In genomic region chr4:13840573-13841185, GRCh38 we compare ENCODE assay signal across 14 cellular contexts.
DNase-seq lines count a peak whose midpoint lies in the region; ATAC-seq, FAIRE-seq and TF ChIP-seq lines count a peak whose summit lies in the region.
"Had no signal": no experiment of that assay in that cellular context is flagged by ENCODE, and none has a peak within 500 bp of the region (broad histone marks: within the 10 kb centered on the region; RNA-seq: fewer than 3 reads in every experiment).

No MANE protein-coding gene starts in this region.

- FAIRE-seq in small intestine (lab: Jason Lieb, UNC), result no peak

- TF ChIP-seq POLR2A in Peyer's patch (IDR thresholded peaks at IDR 0.05), result no peak
- TF ChIP-seq POLR2A in esophagus muscularis mucosa (IDR thresholded peaks at IDR 0.05; ENCODE audit: low read depth), result no peak

- H3K27me3 ChIP-seq in Peyer's patch (no peaks in the 10 kb centered on the region), esophagus muscularis mucosa (no peaks in the 10 kb centered on the region), right cardiac atrium (ENCODE audit: control insufficient read depth, insufficient read depth) (no peaks in the 10 kb centered on the region), small intestine (ENCODE audit: control insufficient read depth in 2 of 2, insufficient read depth in 2 of 2, low read length in 2 of 2) (no peaks in the 10 kb centered on the region)

- intact Hi-C loops in esophagus muscularis mucosa (cut with DNase I) (no loop called here), right cardiac atrium (cut with DNase I) (no loop called here)

- peak overlapping the region in 3 of 4 donors; percentile 32 to 59 (median 55) for H3K27ac ChIP-seq in Peyer's patch
- no peak overlapping the region for H3K27ac ChIP-seq in esophagus muscularis mucosa (replicated peaks in 1 of 4)
- peak overlapping the region; percentile 96 for H3K27ac ChIP-seq in right cardiac atrium (ENCODE audit: low read length)
- H3K27ac ChIP-seq in small intestine (ENCODE audit: low read depth in 1 of 2, low read length in 1 of 2), result peak overlapping the region; percentile 15 to 47

- no peak for TF ChIP-seq EP300 in esophagus muscularis mucosa (IDR thresholded peaks at IDR 0.05)

- H3K4me1 ChIP-seq in Peyer's patch, result no peaks in the 10 kb centered on the region
- H3K4me1 ChIP-seq in esophagus muscularis mucosa, result no peaks in the 10 kb centered on the region
- no peaks in the 10 kb centered on the region for H3K4me1 ChIP-seq in right cardiac atrium (ENCODE audit: control insufficient read depth, insufficient read depth, low read length)
- H3K4me1 ChIP-seq in small intestine (ENCODE audit: control insufficient read depth in 2 of 2, insufficient read depth in 1 of 2, low read depth in 1 of 2, low read length in 1 of 2), result no peaks in the 10 kb centered on the region

- H3K36me3 ChIP-seq in Peyer's patch, result no peaks in the 10 kb centered on the region
- H3K36me3 ChIP-seq in esophagus muscularis mucosa, result no peaks in the 10 kb centered on the region
- no peaks in the 10 kb centered on the region for H3K36me3 ChIP-seq in small intestine (ENCODE audit: control insufficient read depth in 2 of 2, insufficient read depth in 2 of 2, low read length in 2 of 2)

- H3K9me3 ChIP-seq in Peyer's patch (no peaks in the 10 kb centered on the region), esophagus muscularis mucosa (no peaks in the 10 kb centered on the region), right cardiac atrium (ENCODE audit: control insufficient read depth, low read length) (no peaks in the 10 kb centered on the region), small intestine (ENCODE audit: control insufficient read depth, low read depth) (no peaks in the 10 kb centered on the region)

- DNase-seq in Peyer's patch, result peak in 2 of 3 donors; percentile 50 to 62
- DNase-seq in esophagus muscularis mucosa (ENCODE audit: extremely low spot score), result peak; percentile 89
- peak in 2 of 3 donors; percentile 37 to 40 for DNase-seq in right cardiac atrium
- DNase-seq in small intestine, result peak; percentile 62
- DNase-seq in nucleus accumbens (lab: John Stamatoyannopoulos, UW), result no peak
- DNase-seq: Calu3; CD4-positive, alpha-beta T cell; HCEC 1CT; Kasumi-1; NCI-H187 treated with DMSO at 0.1 percent for 48 hours; NCI-H345; NCI-H526 treated with DMSO at 0.1 percent for 48 hours had no signal

- TF ChIP-seq CTCF in Peyer's patch (IDR thresholded peaks at IDR 0.05) (no peak), esophagus muscularis mucosa (IDR thresholded peaks at IDR 0.05) (no peak)

- ATAC-seq in right cardiac atrium (peak; percentile 73 to 74), HG02981 (IDR thresholded peaks at IDR 0.05; ENCODE audit: unreplicated experiment) (no peak), GM19324 (IDR thresholded peaks at IDR 0.05; ENCODE audit: low FRiP score, unreplicated experiment) (no peak)

- 57% methylated on average over 11 of the region's 11 CpGs for WGBS in esophagus muscularis mucosa
- 50% methylated on average over 11 of the region's 11 CpGs for WGBS in right cardiac atrium
- WGBS in small intestine, 3 donors, result 14 to 55% (median 37%) methylated on average over 11 of the region's 11 CpGs

- H3K4me3 ChIP-seq in Peyer's patch (peak overlapping the region in 2 of 4 donors; percentile 29 to 35), esophagus muscularis mucosa (no peak overlapping the region), right cardiac atrium (ENCODE audit: low read length) (peak overlapping the region; percentile 62), small intestine (ENCODE audit: low read depth in 1 of 2, low read length in 2 of 2) (peak overlapping the region in 1 of 2 donors; percentile 30)

Comparison
In these comparisons a context has a peak if more than half of its experiments do, and no peak if none do; other contexts are left out.
1. DNase-seq: peak in Peyer's patch (2 of 3), esophagus muscularis mucosa (single experiment), right cardiac atrium (2 of 3) and small intestine (single experiment); none in nucleus accumbens (0 of 56).
2. H3K27ac ChIP-seq: peak in Peyer's patch (3 of 4), right cardiac atrium (single experiment) and small intestine (2 of 2); none in esophagus muscularis mucosa (0 of 4).
3. ATAC-seq: peak in right cardiac atrium (2 of 2); none in HG02981 (single experiment) and GM19324 (single experiment).